12 cellular contexts compared by ENCODE assay signal in the genomic region with DNA sequence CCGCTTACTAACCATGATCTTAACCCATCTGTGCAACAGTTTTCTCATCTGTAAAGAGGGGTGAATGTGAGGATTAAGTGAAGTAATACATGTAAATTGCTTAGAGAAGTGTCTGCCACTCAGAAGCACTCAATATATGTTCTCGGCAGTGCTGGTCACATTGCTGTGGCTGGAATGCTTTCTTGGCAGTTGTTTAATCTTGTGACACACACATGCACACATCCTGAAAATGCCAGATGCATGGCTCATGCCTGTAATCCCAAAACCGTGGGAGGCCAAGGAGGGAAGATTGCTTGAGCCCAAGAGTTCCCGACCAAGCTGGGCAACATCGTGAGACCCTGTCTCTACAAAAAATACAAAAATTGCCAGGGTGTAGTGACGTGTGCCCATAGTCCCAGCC. TPM values are rescaled to one million over a fixed set of nuclear protein-coding genes. Genes with fewer than 3 reads are reported as not detected.
DNase-seq lines count a peak whose midpoint lies in the region; ATAC-seq and TF ChIP-seq lines count a peak whose summit lies in the region.
"Had no signal": no experiment of that assay in that cellular context is flagged by ENCODE, and none has a peak within 500 bp of the region (broad histone marks: within the 10 kb centered on the region; RNA-seq: fewer than 3 reads in every experiment).

No MANE protein-coding gene starts in this region.

- H3K36me3 Mint-ChIP-seq in effector memory CD8-positive, alpha-beta T cell (ENCODE audit: insufficient read depth): no peaks in the 10 kb centered on the region

- H3K9ac ChIP-seq in GM23248: peak overlapping the region; percentile 65

- H3K27ac Mint-ChIP-seq in effector memory CD8-positive, alpha-beta T cell: no peak overlapping the region

- in situ Hi-C loops in GM23248 (cut with MboI): no loop called here

- H3K79me2 ChIP-seq in GM23248 (ENCODE audit: insufficient read depth): no peaks in the 10 kb centered on the region

- peak overlapping the region; percentile 21 for H3K4me3 ChIP-seq in GM23248
- H3K4me3 ChIP-seq in fibroblast of villous mesenchyme (ENCODE audit: low read depth, low read length): no peak overlapping the region
- H3K4me3 ChIP-seq in skin epidermis: no peak overlapping the region

- H4K20me1 ChIP-seq in GM23248 (ENCODE audit: insufficient read depth): no peaks in the 10 kb centered on the region

- no peaks in the 10 kb centered on the region for H3K9me3 ChIP-seq in GM23248 (ENCODE audit: low read depth)

- H3K9me2 ChIP-seq in GM23248 (ENCODE audit: insufficient read depth): no peaks in the 10 kb centered on the region

- no peaks in the 10 kb centered on the region for H3K9me3 Mint-ChIP-seq in effector memory CD8-positive, alpha-beta T cell

- H3K4me1 ChIP-seq in GM23248 (ENCODE audit: insufficient read depth): peaks cover 26% of the 10 kb centered on the region

- peaks cover 0 to 2% of the 10 kb centered on the region in 2 donors for H3K4me1 Mint-ChIP-seq in effector memory CD8-positive, alpha-beta T cell (ENCODE audit: low read depth in 2 of 2)

- DNase-seq in GM23248: peak; percentile 98
- peak; percentile 69 for DNase-seq in SW480 (ENCODE audit: low spot score)
- peak; percentile 90 for DNase-seq in fibroblast of villous mesenchyme (ENCODE audit: low read depth)
- DNase-seq in COR-L47 (lab: John Stamatoyannopoulos, UW): no peak
- no peak for DNase-seq in effector memory CD8-positive, alpha-beta T cell
- DNase-seq in OCI-M2 (lab: John Stamatoyannopoulos, UW; ENCODE audit: unreplicated experiment): no peak
- DNase-seq: activated CD4-positive, alpha-beta T cell treated with anti-CD3 and anti-CD28 coated beads, Interleukin-2, amount 50 U/mL, for 1 hour; activated naive CD4-positive, alpha-beta T cell treated with Interleukin-2 at 50 U/mL for 16 hours; NCI-H446 treated with DMSO at 0.1 percent for 48 hours had no signal

- no peak for TF ChIP-seq CTCF in fibroblast of villous mesenchyme (IDR thresholded peaks at IDR 0.05; ENCODE audit: insufficient read depth, low read depth, low read length)

- ATAC-seq in effector memory CD8-positive, alpha-beta T cell (replicated peaks): no peak
- no peak for ATAC-seq in GM18517 (IDR thresholded peaks at IDR 0.05; ENCODE audit: unreplicated experiment)

- H3K4me2 ChIP-seq in GM23248 (ENCODE audit: unreplicated experiment): peak overlapping the region; percentile 50

- WGBS in GM23248 (ENCODE audit: low coverage in 1 of 2, low lambda C conversion rate in 2 of 2, missing lambda C conversion rate in 2 of 2), 2 experiments: 3 to 4% methylated on average over 6 of the region's 6 CpGs

- no peaks in the 10 kb centered on the region for H3K27me3 ChIP-seq in GM23248 (replicated peaks; ENCODE audit: insufficient read depth)

- H3K36me3 ChIP-seq in GM23248 (ENCODE audit: low read depth): no peaks in the 10 kb centered on the region

- peaks cover 21 to 48% of the 10 kb centered on the region in 2 donors for H3K27me3 Mint-ChIP-seq in effector memory CD8-positive, alpha-beta T cell

- peaks cover 12% of the 10 kb centered on the region; the same call in 1 of the 2 replicates for H3F3A ChIP-seq in GM23248 (ENCODE audit: insufficient read depth)

- H2AFZ ChIP-seq in GM23248: peak overlapping the region; percentile 27; the same call in 1 of the 2 replicates

- H3K27ac ChIP-seq in GM23248 (peak overlapping the region; percentile 88), skin epidermis (peak overlapping the region in 15 of 21 experiments; percentile 1 to 75 (median 38))

- no peak overlapping the region for H3K4me3 Mint-ChIP-seq in effector memory CD8-positive, alpha-beta T cell

RNA-seq across cellular contexts. Expression of a gene that starts 4.9 kb away (rescaled TPM):
- 20.0 and 25.4 TPM in 2 replicates for total RNA-seq in GM23248 (2014; rRNA removed; shearing (Covaris generic))
- 30.9 and 34.5 TPM in 2 replicates for polyA plus RNA-seq in GM23248 (2016; fragmentation: Nextera tagmentation; extraction: Ambion mirVana)
- total RNA-seq in fibroblast of villous mesenchyme: 0.97 and 2.2 TPM in 2 replicates

RNA-seq across cellular contexts. Expression of a gene that starts 9.8 kb away (rescaled TPM):
- total RNA-seq in GM23248 (2014; rRNA removed; shearing (Covaris generic)): 3.2 and 4.3 TPM in 2 replicates
- 7.9 and 8.8 TPM in 2 replicates for polyA plus RNA-seq in GM23248 (2016; fragmentation: Nextera tagmentation; extraction: Ambion mirVana)
- under 0.01 TPM in 1 of 2 replicates, not detected in the other for total RNA-seq in fibroblast of villous mesenchyme

RNA-seq across cellular contexts. Expression of a gene that starts 14.9 kb away (rescaled TPM):
- not detected in 2 replicates for total RNA-seq in GM23248 (2014; rRNA removed; shearing (Covaris generic))
- polyA plus RNA-seq in GM23248 (2016; fragmentation: Nextera tagmentation; extraction: Ambion mirVana): not detected in 2 replicates
- total RNA-seq in fibroblast of villous mesenchyme: not detected in 2 replicates
- total RNA-seq: omental fat pad had no signal

RNA-seq across cellular contexts. Expression of a gene that starts 27.1 kb away (rescaled TPM):
- total RNA-seq in GM23248 (2014; rRNA removed; shearing (Covaris generic)): 108 and 129 TPM in 2 replicates
- 203 and 214 TPM in 2 replicates for polyA plus RNA-seq in GM23248 (2016; fragmentation: Nextera tagmentation; extraction: Ambion mirVana)
- total RNA-seq in fibroblast of villous mesenchyme: 77.3 and 81.2 TPM in 2 replicates

RNA-seq across cellular contexts. Expression of a gene that starts 28.0 kb away (rescaled TPM):
- not detected in 2 replicates for total RNA-seq in GM23248 (2014; rRNA removed; shearing (Covaris generic))
- polyA plus RNA-seq in GM23248 (2016; fragmentation: Nextera tagmentation; extraction: Ambion mirVana): not detected in 2 replicates
- total RNA-seq in fibroblast of villous mesenchyme: not detected in 2 replicates
- total RNA-seq: omental fat pad had no signal

Comparison
In these comparisons a context has a peak if more than half of its experiments do, and no peak if none do; other contexts are left out.
1. DNase-seq: peak in GM23248 (single experiment), SW480 (single experiment) and fibroblast of villous mesenchyme (single experiment); none in COR-L47 (single experiment), effector memory CD8-positive, alpha-beta T cell (0 of 3) and OCI-M2 (single experiment).